8 cellular contexts compared by ENCODE assay signal in genomic region chr16:1984347-1985225, GRCh38. TPM values are rescaled to one million over a fixed set of nuclear protein-coding genes. Genes with fewer than 3 reads are reported as not detected.
DNase-seq lines count a peak whose midpoint lies in the region; ATAC-seq, FAIRE-seq and TF ChIP-seq lines count a peak whose summit lies in the region.

No MANE protein-coding gene starts in this region.

- TF ChIP-seq CTCF in ascending aorta (IDR thresholded peaks at IDR 0.05) = no peak
- no peak for TF ChIP-seq CTCF in kidney (IDR thresholded peaks at IDR 0.05; ENCODE audit: borderline replicate concordance, extremely low read depth, insufficient read depth)
- no peak for TF ChIP-seq CTCF in testis (IDR thresholded peaks at IDR 0.05)

- no peak for TF ChIP-seq POLR2A in testis (IDR thresholded peaks at IDR 0.05)

- H3K27ac ChIP-seq in ascending aorta (peak overlapping the region; percentile 49 to 54), kidney (ENCODE audit: low read depth in 2 of 2, low read length in 2 of 2) (peak overlapping the region in 1 of 2 donors; percentile 51), testis (peak overlapping the region in 1 of 2 donors; percentile 64)

- peak; percentile 2 for ATAC-seq in HG03558 (IDR thresholded peaks at IDR 0.05; ENCODE audit: extremely low read depth, unreplicated experiment)

- no peak for FAIRE-seq in kidney (lab: Jason Lieb, UNC)

- H3K9me3 ChIP-seq in ascending aorta (no peaks in the 10 kb centered on the region), kidney (ENCODE audit: control insufficient read depth in 1 of 2, low read length in 2 of 2) (no peaks in the 10 kb centered on the region), testis (no peaks in the 10 kb centered on the region)

- H3K36me3 ChIP-seq in ascending aorta = peaks cover 14 to 16% of the 10 kb centered on the region in 2 donors
- peaks cover 8 to 12% of the 10 kb centered on the region in 2 donors for H3K36me3 ChIP-seq in kidney (ENCODE audit: control insufficient read depth in 1 of 2, insufficient read depth in 2 of 2, low read length in 2 of 2)
- no peaks in the 10 kb centered on the region for H3K36me3 ChIP-seq in testis (ENCODE audit: low read depth, missing control alignments)

- intact Hi-C loops in ascending aorta (cut with DNase I) = no loop called here
- intact Hi-C loops in kidney (cut with DNase I) = no loop called here
- intact Hi-C loops in testis (cut with DNase I; ENCODE audit: low total_unique reads) = no loop called here

- H3K4me3 ChIP-seq in ascending aorta = peak overlapping the region; percentile 84 to 95
- H3K4me3 ChIP-seq in kidney (ENCODE audit: low read length in 2 of 2) = peak overlapping the region; percentile 1 to 67
- H3K4me3 ChIP-seq in testis = peak overlapping the region; percentile 77 to 79

- peaks cover 16% of the 10 kb centered on the region for H3K27me3 ChIP-seq in ascending aorta
- no peaks in the 10 kb centered on the region for H3K27me3 ChIP-seq in testis

- peaks cover 10 to 16% of the 10 kb centered on the region in 2 donors for H3K4me1 ChIP-seq in ascending aorta
- H3K4me1 ChIP-seq in kidney (ENCODE audit: control insufficient read depth in 1 of 2, insufficient read depth in 1 of 2, low read depth in 1 of 2, low read length in 2 of 2) = peaks cover 8 to 21% of the 10 kb centered on the region in 2 donors
- peaks cover 15% of the 10 kb centered on the region for H3K4me1 ChIP-seq in testis

- DNase-seq in NCI-H146 (lab: John Stamatoyannopoulos, UW) (peak; percentile 77), NCI-H146 treated with DMSO at 0.1 percent for 48 hours (lab: John Stamatoyannopoulos, UW; ENCODE audit: unreplicated experiment) (no peak), ascending aorta (ENCODE audit: low spot score in 2 of 2) (no peak), kidney (no peak), testis (no peak), NCI-H2029 treated with DMSO at 0.1 percent for 48 hours (lab: John Stamatoyannopoulos, UW) (no peak)
- DNase-seq in activated CD4-positive, CD25-positive, alpha-beta regulatory T cell treated with anti-CD3 and anti-CD28 coated beads, Interleukin-2, amount 50 U/mL, for 72 hours = no peak

- WGBS in testis, 2 donors = 7 to 17% methylated on average over 32 to 58 of the region's 58 CpGs

- H3K9ac ChIP-seq in kidney (ENCODE audit: low read length in 2 of 2) = peak overlapping the region in 1 of 2 donors; percentile 67

RNA-seq across cellular contexts. Expression of gene GFER, which starts 0.6 kb away (rescaled TPM):
- 2.7 TPM for total RNA-seq in ascending aorta
- 25.0 TPM for total RNA-seq in kidney
- polyA plus RNA-seq in kidney (ENCODE audit: insufficient read depth, low read depth, low replicate concordance) = 45.6 TPM
- 10 to 100 TPM; 25.7 to 25.8 TPM for total RNA-seq in testis
- 40.0 TPM for polyA plus RNA-seq in testis (ENCODE audit: insufficient read depth, low read depth, low replicate concordance)

RNA-seq across cellular contexts. Expression of gene NOXO1, which starts 3.3 kb away (rescaled TPM):
- total RNA-seq in ascending aorta (not detected), kidney (0.57 TPM), testis (1 to 10 TPM; 4.8 to 7.6 TPM)
- polyA plus RNA-seq in kidney (ENCODE audit: insufficient read depth, low read depth, low replicate concordance) (0.58 TPM), testis (ENCODE audit: insufficient read depth, low read depth, low replicate concordance) (3.7 TPM)

RNA-seq across cellular contexts. Expression of gene SYNGR3, which starts 5.2 kb away (rescaled TPM):
- total RNA-seq in ascending aorta (0.32 TPM), kidney (2.2 TPM), testis (10 to 100 TPM; 20.9 to 33.5 TPM)
- polyA plus RNA-seq in kidney (ENCODE audit: insufficient read depth, low read depth, low replicate concordance) (4.6 TPM), testis (ENCODE audit: insufficient read depth, low read depth, low replicate concordance) (10.0 TPM)

RNA-seq across cellular contexts. Expression of gene TBL3, which starts 12.7 kb away (rescaled TPM):
- total RNA-seq in ascending aorta = 55.7 TPM
- 33.3 TPM for total RNA-seq in kidney
- 38.5 TPM for polyA plus RNA-seq in kidney (ENCODE audit: insufficient read depth, low read depth, low replicate concordance)
- 100 to 1,000 TPM in 1 of 2 donors, 10 to 100 TPM in 1; 83.4 to 109 TPM for total RNA-seq in testis
- polyA plus RNA-seq in testis (ENCODE audit: insufficient read depth, low read depth, low replicate concordance) = 77.1 TPM

RNA-seq across cellular contexts. Expression of gene RNF151, which starts 17.9 kb away (rescaled TPM):
- not detected for total RNA-seq in ascending aorta
- total RNA-seq in kidney = not detected
- not detected for polyA plus RNA-seq in kidney (ENCODE audit: insufficient read depth, low read depth, low replicate concordance)
- 100 to 1,000 TPM in 1 of 2 donors, 10 to 100 TPM in 1; 86.7 to 210 TPM for total RNA-seq in testis
- 153 TPM for polyA plus RNA-seq in testis (ENCODE audit: insufficient read depth, low read depth, low replicate concordance)

Comparison
In these comparisons a context has a peak if more than half of its experiments do, and no peak if none do; other contexts are left out.
1. H3K4me3 ChIP-seq: peak in every context shown above with its lines; median percentile 90 in ascending aorta; 78 in testis; 34 in kidney.